ENCODE assay signal across 10 cellular contexts in the genomic region with DNA sequence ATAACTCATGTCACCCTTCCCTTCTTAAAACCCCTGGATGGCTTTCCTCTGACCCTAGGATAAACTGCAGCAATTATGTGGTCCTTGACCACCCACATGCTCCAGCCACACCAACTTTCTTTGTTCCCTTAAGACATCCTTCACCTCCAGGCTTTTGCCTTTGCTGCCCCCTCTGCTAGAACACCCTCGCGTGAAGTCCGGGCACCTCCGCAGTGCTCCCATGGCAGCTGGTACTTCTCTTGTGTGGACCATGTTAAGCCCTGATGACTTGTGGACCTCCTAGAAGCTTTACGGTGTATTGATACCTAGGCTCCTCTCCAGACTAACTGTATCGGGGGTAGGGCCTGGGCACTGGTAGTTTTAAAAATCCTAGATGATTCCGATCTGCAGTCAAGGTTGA. TPM values are rescaled to one million over a fixed set of nuclear protein-coding genes. Genes with fewer than 3 reads are reported as not detected.
DNase-seq lines count a peak whose midpoint lies in the region; ATAC-seq and TF ChIP-seq lines count a peak whose summit lies in the region.
"Had no signal": no experiment of that assay in that cellular context is flagged by ENCODE, and none has a peak within 500 bp of the region (broad histone marks: within the 10 kb centered on the region; RNA-seq: fewer than 3 reads in every experiment).

No MANE protein-coding gene starts in this region.

- no peak overlapping the region for H3K27ac ChIP-seq in WERI-Rb-1
- H3K27ac ChIP-seq in hepatocyte: no peak overlapping the region

- TF ChIP-seq CTCF in WERI-Rb-1 (IDR thresholded peaks at IDR 0.05; ENCODE audit: low read depth, low read length) (no peak), hepatocyte (IDR thresholded peaks at IDR 0.05; ENCODE audit: poor library complexity) (no peak)

- no peaks in the 10 kb centered on the region for H3K9me3 Mint-ChIP-seq in activated T-cell treated with anti-CD3 and anti-CD28 coated beads, Interleukin-2, amount 50 U/mL, for 24 hours
- H3K9me3 Mint-ChIP-seq in stimulated activated effector memory CD8-positive, alpha-beta T cell treated with anti-CD3 and anti-CD28 coated beads, Interleukin-12 subunit alpha, Interleukin-12 subunit beta, amount 100 ng/mL, for 72 hours: no peaks in the 10 kb centered on the region

- H3K4me3 ChIP-seq in WERI-Rb-1 (ENCODE audit: low read depth, low read length) (peak overlapping the region; percentile 68), hepatocyte (no peak overlapping the region), MG63 (no peak overlapping the region)

- H3K36me3 Mint-ChIP-seq in activated T-cell treated with anti-CD3 and anti-CD28 coated beads, Interleukin-2, amount 50 U/mL, for 24 hours (ENCODE audit: low read depth): no peaks in the 10 kb centered on the region
- no peaks in the 10 kb centered on the region for H3K36me3 Mint-ChIP-seq in stimulated activated effector memory CD8-positive, alpha-beta T cell treated with anti-CD3 and anti-CD28 coated beads, Interleukin-12 subunit alpha, Interleukin-12 subunit beta, amount 100 ng/mL, for 72 hours

- peaks cover 25% of the 10 kb centered on the region for H3K4me1 Mint-ChIP-seq in activated T-cell treated with anti-CD3 and anti-CD28 coated beads, Interleukin-2, amount 50 U/mL, for 24 hours (ENCODE audit: low read depth)
- H3K4me1 Mint-ChIP-seq in stimulated activated effector memory CD8-positive, alpha-beta T cell treated with anti-CD3 and anti-CD28 coated beads, Interleukin-12 subunit alpha, Interleukin-12 subunit beta, amount 100 ng/mL, for 72 hours: peaks cover 21% of the 10 kb centered on the region

- no peaks in the 10 kb centered on the region for H3K9me2 ChIP-seq in hepatocyte (replicated peaks; ENCODE audit: insufficient read depth)

- no peaks in the 10 kb centered on the region for H4K20me1 ChIP-seq in hepatocyte (ENCODE audit: insufficient read depth, poor library complexity, severe bottlenecking)

- H3K4me2 ChIP-seq in hepatocyte: peak overlapping the region; percentile 91

- peaks cover 4% of the 10 kb centered on the region for H3K4me1 ChIP-seq in hepatocyte (ENCODE audit: insufficient read depth)

- no peak for DNase-seq in activated T-cell treated with anti-CD3 and anti-CD28 coated beads, Interleukin-2, amount 50 U/mL, for 24 hours
- no peak for DNase-seq in activated T-cell treated with anti-CD3 and anti-CD28 coated beads for 4 hours
- DNase-seq in WERI-Rb-1: no peak
- no peak for DNase-seq in hepatocyte (ENCODE audit: low spot score)
- DNase-seq in stimulated activated effector memory CD8-positive, alpha-beta T cell treated with anti-CD3 and anti-CD28 coated beads, Interleukin-12 subunit alpha, Interleukin-12 subunit beta, amount 100 ng/mL, for 72 hours (ENCODE audit: low spot score in 2 of 2): no peak
- DNase-seq in MG63: no peak
- no peak for DNase-seq in nucleus accumbens (lab: John Stamatoyannopoulos, UW)
- DNase-seq in GOT3 (lab: John Stamatoyannopoulos, UW): no peak
- DNase-seq: NCI-H1436 had no signal

- H3K27me3 ChIP-seq in WERI-Rb-1 (ENCODE audit: insufficient read depth, low read depth, severe bottlenecking) (no peaks in the 10 kb centered on the region), hepatocyte (peaks cover 47% of the 10 kb centered on the region), MG63 (no peaks in the 10 kb centered on the region)

- H3K4me3 Mint-ChIP-seq in activated T-cell treated with anti-CD3 and anti-CD28 coated beads, Interleukin-2, amount 50 U/mL, for 24 hours: peak overlapping the region; percentile 78
- peak overlapping the region; percentile 81 for H3K4me3 Mint-ChIP-seq in stimulated activated effector memory CD8-positive, alpha-beta T cell treated with anti-CD3 and anti-CD28 coated beads, Interleukin-12 subunit alpha, Interleukin-12 subunit beta, amount 100 ng/mL, for 72 hours

- peaks cover 25% of the 10 kb centered on the region for H3K27me3 Mint-ChIP-seq in activated T-cell treated with anti-CD3 and anti-CD28 coated beads, Interleukin-2, amount 50 U/mL, for 24 hours

- H3K27ac Mint-ChIP-seq in activated T-cell treated with anti-CD3 and anti-CD28 coated beads, Interleukin-2, amount 50 U/mL, for 24 hours: no peak overlapping the region
- peak overlapping the region; percentile 84 for H3K27ac Mint-ChIP-seq in stimulated activated effector memory CD8-positive, alpha-beta T cell treated with anti-CD3 and anti-CD28 coated beads, Interleukin-12 subunit alpha, Interleukin-12 subunit beta, amount 100 ng/mL, for 72 hours

- no peaks in the 10 kb centered on the region for H3K9me3 ChIP-seq in WERI-Rb-1 (ENCODE audit: severe bottlenecking)
- H3K9me3 ChIP-seq in hepatocyte (ENCODE audit: low read depth): no peaks in the 10 kb centered on the region
- H3K9me3 ChIP-seq in MG63: no peaks in the 10 kb centered on the region

- 92% methylated on average over 7 of the region's 7 CpGs for WGBS in hepatocyte (ENCODE audit: low lambda C conversion rate, missing lambda C conversion rate)

- H3K36me3 ChIP-seq in WERI-Rb-1: no peaks in the 10 kb centered on the region
- H3K36me3 ChIP-seq in hepatocyte (replicated peaks; ENCODE audit: insufficient read depth, low read depth): no peaks in the 10 kb centered on the region
- no peaks in the 10 kb centered on the region for H3K36me3 ChIP-seq in MG63

- no peak for ATAC-seq in stimulated activated effector memory CD8-positive, alpha-beta T cell treated with anti-CD3 and anti-CD28 coated beads, Interleukin-12 subunit alpha, Interleukin-12 subunit beta, amount 100 ng/mL, for 72 hours

- H2AFZ ChIP-seq in hepatocyte: peak overlapping the region; percentile 95

- no peaks in the 10 kb centered on the region for H3K79me2 ChIP-seq in hepatocyte

RNA-seq across cellular contexts. Expression of a gene that starts 0.8 kb away (rescaled TPM):
- total RNA-seq in hepatocyte: 0.03 TPM in 1 of 2 replicates, not detected in the other
- 0.58 and 1.1 TPM in 2 replicates for polyA plus RNA-seq in hepatocyte
- not detected in 2 replicates for total RNA-seq in MG63 (2014; rRNA removed; shearing (Covaris generic); ENCODE audit: low replicate concordance)
- total RNA-seq: esophagus mucosa had no signal

RNA-seq across cellular contexts. Expression of a gene that starts 3.9 kb away (rescaled TPM):
- total RNA-seq in hepatocyte: 0.28 and 2.5 TPM in 2 replicates
- polyA plus RNA-seq in hepatocyte: 1.8 and 2.2 TPM in 2 replicates
- total RNA-seq in MG63 (2014; rRNA removed; shearing (Covaris generic); ENCODE audit: low replicate concordance): 21.6 and 29.1 TPM in 2 replicates

RNA-seq across cellular contexts. Expression of a gene that starts 11.6 kb away (rescaled TPM):
- 69.2 and 69.6 TPM in 2 replicates for total RNA-seq in hepatocyte
- 71.7 and 90.3 TPM in 2 replicates for polyA plus RNA-seq in hepatocyte
- 60.5 and 84.3 TPM in 2 replicates for total RNA-seq in MG63 (2014; rRNA removed; shearing (Covaris generic); ENCODE audit: low replicate concordance)

RNA-seq across cellular contexts. Expression of a gene that starts 16.4 kb away (rescaled TPM):
- total RNA-seq in hepatocyte: not detected in 2 replicates
- not detected in 2 replicates for polyA plus RNA-seq in hepatocyte
- not detected in 2 replicates for total RNA-seq in MG63 (2014; rRNA removed; shearing (Covaris generic); ENCODE audit: low replicate concordance)
- total RNA-seq: esophagus mucosa had no signal

RNA-seq across cellular contexts. Expression of a gene that starts 26.0 kb away (rescaled TPM):
- not detected in 2 replicates for total RNA-seq in hepatocyte
- polyA plus RNA-seq in hepatocyte: not detected in 2 replicates
- not detected in 2 replicates for total RNA-seq in MG63 (2014; rRNA removed; shearing (Covaris generic); ENCODE audit: low replicate concordance)
- total RNA-seq: esophagus mucosa had no signal
